Comparison of ENCODE assay signal across 8 cellular contexts in genomic region chr14:50038398-50039119, GRCh38.
DNase-seq lines count a peak whose midpoint lies in the region; ATAC-seq and TF ChIP-seq lines count a peak whose summit lies in the region.

No MANE protein-coding gene starts in this region.

- peak overlapping the region; percentile 60 for H3K4me2 ChIP-seq in osteoblast (ENCODE audit: insufficient read depth, low read length)

- no peaks in the 10 kb centered on the region for H3K27me3 ChIP-seq in osteoblast (ENCODE audit: insufficient read depth, low read length)

- peak overlapping the region; percentile 92 for H3K27ac Mint-ChIP-seq in central memory CD8-positive, alpha-beta T cell (ENCODE audit: low read depth)

- peak; percentile 54 for TF ChIP-seq CTCF in osteoblast (IDR thresholded peaks at IDR 0.05; ENCODE audit: extremely low read depth, low read depth, low read length)

- H3K36me3 ChIP-seq in osteoblast (ENCODE audit: insufficient read depth, low read length) = no peaks in the 10 kb centered on the region

- H3K27me3 Mint-ChIP-seq in central memory CD8-positive, alpha-beta T cell = no peaks in the 10 kb centered on the region

- peaks cover 33% of the 10 kb centered on the region for H3K4me1 ChIP-seq in osteoblast (ENCODE audit: insufficient read depth, low read length)

- peak; percentile 91 for DNase-seq in AG20443 (ENCODE audit: low spot score)
- peak; percentile 9 for DNase-seq in SKM-1 (lab: John Stamatoyannopoulos, UW; ENCODE audit: unreplicated experiment)
- DNase-seq in central memory CD8-positive, alpha-beta T cell (ENCODE audit: low spot score in 2 of 2) = no peak
- DNase-seq in osteoblast (ENCODE audit: insufficient read length, low spot score, missing footprints) = peak; percentile 93
- no peak for DNase-seq in DMS79 treated with DMSO at 0.1 percent for 48 hours (lab: John Stamatoyannopoulos, UW)
- no peak for DNase-seq in caudate nucleus (lab: John Stamatoyannopoulos, UW)

- peaks cover 44% of the 10 kb centered on the region for H3K4me1 Mint-ChIP-seq in central memory CD8-positive, alpha-beta T cell

- no peaks in the 10 kb centered on the region for H4K20me1 ChIP-seq in osteoblast (ENCODE audit: insufficient read depth, low read length)

- no peaks in the 10 kb centered on the region for H3K79me2 ChIP-seq in osteoblast (ENCODE audit: insufficient read depth, low read length)

- H3K27ac ChIP-seq in osteoblast (ENCODE audit: low read depth, low read length) (peak overlapping the region; percentile 94), caudate nucleus (ENCODE audit: low read depth, low read length) (no peak overlapping the region)

- H3K9me3 Mint-ChIP-seq in central memory CD8-positive, alpha-beta T cell = no peaks in the 10 kb centered on the region

- TF ChIP-seq POLR2A in GM19099 (IDR thresholded peaks at IDR 0.05; ENCODE audit: extremely low read depth, insufficient read length, low read depth) = peak; percentile 11

- H3K4me3 Mint-ChIP-seq in central memory CD8-positive, alpha-beta T cell = peak overlapping the region; percentile 62

- H3K4me3 ChIP-seq in osteoblast (ENCODE audit: insufficient read depth, low read length) = no peak overlapping the region

- H3K36me3 Mint-ChIP-seq in central memory CD8-positive, alpha-beta T cell (ENCODE audit: insufficient read depth) = peaks cover 4% of the 10 kb centered on the region

- peak; percentile 69 for ATAC-seq in HG03108 (IDR thresholded peaks at IDR 0.05; ENCODE audit: unreplicated experiment)
- ATAC-seq in central memory CD8-positive, alpha-beta T cell (replicated peaks; ENCODE audit: extremely low read depth, poor library complexity, severe bottlenecking) = no peak

- no peak overlapping the region for H2AFZ ChIP-seq in osteoblast (ENCODE audit: low read length)

- H3K9me3 ChIP-seq in osteoblast (ENCODE audit: low read depth, low read length) = no peaks in the 10 kb centered on the region

Comparison
In these comparisons a context has a peak if more than half of its experiments do, and no peak if none do; other contexts are left out.
1. DNase-seq: peak in AG20443 (single experiment), SKM-1 (single experiment) and osteoblast (single experiment); none in central memory CD8-positive, alpha-beta T cell (0 of 2), DMS79 treated with DMSO at 0.1 percent for 48 hours (single experiment) and caudate nucleus (0 of 61).